Comparison of ENCODE assay signal across 10 cellular contexts in genomic region chr17:31394544-31394943, GRCh38. TPM values are rescaled to one million over a fixed set of nuclear protein-coding genes. Genes with fewer than 3 reads are reported as not detected.
A peak's percentile ranks its signal among the peaks of the same experiment; 100 is the strongest.
DNase-seq lines count a peak whose midpoint lies in the region; ATAC-seq and TF ChIP-seq lines count a peak whose summit lies in the region.
"Had no signal": no experiment of that assay in that cellular context is flagged by ENCODE, and none has a peak within 500 bp of the region (broad histone marks: within the 10 kb centered on the region; RNA-seq: fewer than 3 reads in every experiment).

No MANE protein-coding gene starts in this region.

- H3K4me1 Mint-ChIP-seq in immature natural killer cell, result peaks cover 9 to 10% of the 10 kb centered on the region in 2 donors

- no peak for TF ChIP-seq POLR2A in sigmoid colon (IDR thresholded peaks at IDR 0.05)

- peaks cover 0 to 3% (median 0%) of the 10 kb centered on the region in 3 donors for H3K36me3 Mint-ChIP-seq in immature natural killer cell

- no peaks in the 10 kb centered on the region for H3K9me3 ChIP-seq in sigmoid colon
- H3K9me3 ChIP-seq: HAP-1 had no signal

- H3K27me3 ChIP-seq in sigmoid colon, result peaks cover 17 to 69% (median 47%) of the 10 kb centered on the region in 3 donors

- TF ChIP-seq CTCF in astrocyte of the cerebellum (IDR thresholded peaks at IDR 0.05; ENCODE audit: low read depth, low read length, missing control alignments) (no peak), sigmoid colon (IDR thresholded peaks at IDR 0.05) (no peak)

- no peak overlapping the region for H3K4me3 Mint-ChIP-seq in immature natural killer cell
- H3K4me3 Mint-ChIP-seq: central memory CD8-positive, alpha-beta T cell had no signal

- in situ Hi-C loops in astrocyte of the cerebellum (cut with HindIII; ENCODE audit: low sequenced_read_pairs), result no loop called here

- H3K27ac ChIP-seq in sigmoid colon, result no peak overlapping the region

- H3K4me3 ChIP-seq in astrocyte of the cerebellum (ENCODE audit: low read depth, low read length) (no peak overlapping the region), sigmoid colon (no peak overlapping the region)
- H3K4me3 ChIP-seq: HAP-1 had no signal

- no peak for TF ChIP-seq EP300 in sigmoid colon (IDR thresholded peaks at IDR 0.05)

- 15 to 18% methylated on average over 11 of the region's 11 CpGs for WGBS in sigmoid colon, 2 donors

- intact Hi-C loops in sigmoid colon (cut with DNase I), result loop anchor here (5.0 kb wide), 1 partner anchor 133 kb away; no protein-coding TSS in a partner anchor

- H3K9me3 Mint-ChIP-seq in immature natural killer cell, result peaks cover 0 to 3% (median 0%) of the 10 kb centered on the region in 6 donors
- H3K9me3 Mint-ChIP-seq: central memory CD8-positive, alpha-beta T cell had no signal

- H3K36me3 ChIP-seq in sigmoid colon, result no peaks in the 10 kb centered on the region
- H3K36me3 ChIP-seq: HAP-1 had no signal

- DNase-seq in EL (peak; percentile 57), NCI-H460 (ENCODE audit: extremely low read depth, low read depth) (peak; percentile 46), astrocyte of the cerebellum (ENCODE audit: low read depth) (peak; percentile 72), immature natural killer cell (peak in 2 of 3 donors; percentile 11 to 27), NCI-H1436 treated with DMSO at 0.1 percent for 48 hours (lab: John Stamatoyannopoulos, UW) (no peak), sigmoid colon (no peak)
- DNase-seq in stimulated activated CD8-positive, alpha-beta memory T cell treated with anti-CD3 and anti-CD28 coated beads, Interleukin-4, amount 100 ng/mL, for 24 hours (ENCODE audit: low read depth), result peak; percentile 29

- no peak overlapping the region for H3K27ac Mint-ChIP-seq in immature natural killer cell

- H3K27me3 Mint-ChIP-seq in immature natural killer cell (ENCODE audit: low read depth in 3 of 3), result peaks cover 13 to 36% (median 14%) of the 10 kb centered on the region in 3 donors

- H3K4me1 ChIP-seq in sigmoid colon, result peaks cover 0 to 16% (median 12%) of the 10 kb centered on the region in 4 donors
- H3K4me1 ChIP-seq: HAP-1 had no signal

- ATAC-seq in GM19351 (IDR thresholded peaks at IDR 0.05; ENCODE audit: unreplicated experiment), result no peak

RNA-seq across cellular contexts. Expression of gene RAB11FIP4, which starts 3.1 kb away (rescaled TPM):
- total RNA-seq in NCI-H460 (2014; rRNA removed; shearing (Covaris generic)), result 0.97 and 0.98 TPM in 2 replicates
- polyA plus RNA-seq in NCI-H460 (2014; cell fraction: nucleus; rRNA removed), result 1.6 TPM in 2 replicates
- polyA plus RNA-seq in immature natural killer cell, result 10 to 100 TPM; 14.2 to 41.8 (median 22.1) TPM
- total RNA-seq in sigmoid colon, result 1 to 10 TPM in 2 of 4 donors, under 1 TPM in 2; 0.66 to 1.8 (median 0.89) TPM
- polyA plus RNA-seq in sigmoid colon, result 10 to 100 TPM in 2 of 3 donors, 1 to 10 TPM in 1; 7.2 to 32.5 (median 12.3) TPM

Comparison
In these comparisons a context has a peak if more than half of its experiments do, and no peak if none do; other contexts are left out.
1. DNase-seq: peak in EL (single experiment), NCI-H460 (single experiment), astrocyte of the cerebellum (single experiment), immature natural killer cell (2 of 3) and stimulated activated CD8-positive, alpha-beta memory T cell treated with anti-CD3 and anti-CD28 coated beads, Interleukin-4, amount 100 ng/mL, for 24 hours (single experiment); none in NCI-H1436 treated with DMSO at 0.1 percent for 48 hours (single experiment) and sigmoid colon (single experiment).